8 cellular contexts compared by ENCODE assay signal in genomic region chrX:139932901-139933796, GRCh38. TPM values are rescaled to one million over a fixed set of nuclear protein-coding genes. Genes with fewer than 3 reads are reported as not detected.
DNase-seq lines count a peak whose midpoint lies in the region; ATAC-seq and TF ChIP-seq lines count a peak whose summit lies in the region.

ATP11C (minus strand) TSS chrX:139933053; CDS start chrX:139932042, 1,011 bp downstream.

- in situ Hi-C loops in Caki2 (cut with HindIII; ENCODE audit: low pct_unique_long_range_greater_than_20kb, low sequenced_read_pairs) = no loop called here

- DNase-seq in Caki2 (ENCODE audit: low read depth) (peak; percentile 74), HL-60 (ENCODE audit: low read depth in 1 of 2, low spot score in 1 of 2) (peak; percentile 66 to 87), Peyer's patch (peak; percentile 79 to 93 (median 86)), fibroblast of pulmonary artery (ENCODE audit: low read depth) (peak; percentile 86), nephron progenitor cell (peak; percentile 76)

- ATAC-seq in GM19463 (IDR thresholded peaks at IDR 0.05; ENCODE audit: unreplicated experiment) = peak; percentile 67
- peak; percentile 88 for ATAC-seq in activated T-helper 17 cell treated with anti-CD3 and anti-CD28 coated beads, Interleukin-2, amount 50 U/mL, for 72 hours (replicated peaks)

- H3K27ac ChIP-seq in HL-60 (replicated peaks) (peak within 1 kb of the TSS; percentile 94), Peyer's patch (peak within 1 kb of the TSS; percentile 93 to 100 (median 98))

- no peaks in the 10 kb centered on the region for H3K36me3 Mint-ChIP-seq in activated T-helper 17 cell treated with anti-CD3 and anti-CD28 coated beads, Interleukin-2, amount 50 U/mL, for 72 hours (ENCODE audit: low read depth)
- no peaks in the 10 kb centered on the region for H3K36me3 Mint-ChIP-seq in nephron progenitor cell (ENCODE audit: low read depth)
- peaks cover 4% of the 10 kb centered on the region for H3K36me3 Mint-ChIP-seq in stimulated activated naive CD8-positive, alpha-beta T cell treated with anti-CD3 and anti-CD28 coated beads, Interleukin-15, Interleukin-2, amounts not matched to agents 100 ng/mL and 50 ng/mL, for 24 hours (ENCODE audit: low read depth)

- no peaks in the 10 kb centered on the region for H3K4me1 ChIP-seq in Peyer's patch

- peak within 1 kb of the TSS; percentile 82 for H3K4me3 Mint-ChIP-seq in activated T-helper 17 cell treated with anti-CD3 and anti-CD28 coated beads, Interleukin-2, amount 50 U/mL, for 72 hours
- H3K4me3 Mint-ChIP-seq in nephron progenitor cell = peak within 1 kb of the TSS; percentile 90
- H3K4me3 Mint-ChIP-seq in stimulated activated naive CD8-positive, alpha-beta T cell treated with anti-CD3 and anti-CD28 coated beads, Interleukin-15, Interleukin-2, amounts not matched to agents 100 ng/mL and 50 ng/mL, for 24 hours = peak within 1 kb of the TSS; percentile 81

- peak; percentile 70 to 79 for TF ChIP-seq POLR2A in Peyer's patch (IDR thresholded peaks at IDR 0.05)

- no peaks in the 10 kb centered on the region for H3K27me3 Mint-ChIP-seq in activated T-helper 17 cell treated with anti-CD3 and anti-CD28 coated beads, Interleukin-2, amount 50 U/mL, for 72 hours
- peaks cover 8% of the 10 kb centered on the region for H3K27me3 Mint-ChIP-seq in nephron progenitor cell (ENCODE audit: low read depth, poor library complexity)
- H3K27me3 Mint-ChIP-seq in stimulated activated naive CD8-positive, alpha-beta T cell treated with anti-CD3 and anti-CD28 coated beads, Interleukin-15, Interleukin-2, amounts not matched to agents 100 ng/mL and 50 ng/mL, for 24 hours = no peaks in the 10 kb centered on the region

- TF ChIP-seq CTCF in HL-60 (IDR thresholded peaks at IDR 0.05; ENCODE audit: insufficient read depth, low read length) = no peak
- TF ChIP-seq CTCF in Peyer's patch (IDR thresholded peaks at IDR 0.05) = no peak
- TF ChIP-seq CTCF in fibroblast of pulmonary artery (IDR thresholded peaks at IDR 0.05; ENCODE audit: low read length, missing control alignments) = no peak
- TF ChIP-seq CTCF in nephron progenitor cell (IDR thresholded peaks at IDR 0.05) = no peak

- peak within 1 kb of the TSS; percentile 43 for H3K27ac Mint-ChIP-seq in activated T-helper 17 cell treated with anti-CD3 and anti-CD28 coated beads, Interleukin-2, amount 50 U/mL, for 72 hours
- H3K27ac Mint-ChIP-seq in nephron progenitor cell = peak within 1 kb of the TSS; percentile 99
- peak within 1 kb of the TSS; percentile 89 for H3K27ac Mint-ChIP-seq in stimulated activated naive CD8-positive, alpha-beta T cell treated with anti-CD3 and anti-CD28 coated beads, Interleukin-15, Interleukin-2, amounts not matched to agents 100 ng/mL and 50 ng/mL, for 24 hours

- no peaks in the 10 kb centered on the region for H3K9me3 Mint-ChIP-seq in activated T-helper 17 cell treated with anti-CD3 and anti-CD28 coated beads, Interleukin-2, amount 50 U/mL, for 72 hours
- peaks cover 34% of the 10 kb centered on the region for H3K9me3 Mint-ChIP-seq in nephron progenitor cell
- no peaks in the 10 kb centered on the region for H3K9me3 Mint-ChIP-seq in stimulated activated naive CD8-positive, alpha-beta T cell treated with anti-CD3 and anti-CD28 coated beads, Interleukin-15, Interleukin-2, amounts not matched to agents 100 ng/mL and 50 ng/mL, for 24 hours

- peaks cover 7% of the 10 kb centered on the region for H3K4me1 Mint-ChIP-seq in activated T-helper 17 cell treated with anti-CD3 and anti-CD28 coated beads, Interleukin-2, amount 50 U/mL, for 72 hours
- peaks cover 40% of the 10 kb centered on the region for H3K4me1 Mint-ChIP-seq in nephron progenitor cell
- peaks cover 22% of the 10 kb centered on the region for H3K4me1 Mint-ChIP-seq in stimulated activated naive CD8-positive, alpha-beta T cell treated with anti-CD3 and anti-CD28 coated beads, Interleukin-15, Interleukin-2, amounts not matched to agents 100 ng/mL and 50 ng/mL, for 24 hours (ENCODE audit: low read depth)

- H3K4me3 ChIP-seq in HL-60 (replicated peaks; ENCODE audit: insufficient read depth, low read length) (peak within 1 kb of the TSS; percentile 56), Peyer's patch (peak within 1 kb of the TSS; percentile 63 to 93 (median 80)), fibroblast of pulmonary artery (replicated peaks; ENCODE audit: low read depth, low read length) (peak within 1 kb of the TSS; percentile 74)

- H3K9me3 ChIP-seq in Peyer's patch = no peaks in the 10 kb centered on the region

- no peaks in the 10 kb centered on the region for H3K27me3 ChIP-seq in HL-60 (ENCODE audit: insufficient read depth, poor library complexity, severe bottlenecking)
- no peaks in the 10 kb centered on the region for H3K27me3 ChIP-seq in Peyer's patch

- H3K36me3 ChIP-seq in Peyer's patch = no peaks in the 10 kb centered on the region

RNA-seq across cellular contexts. Expression of gene ATP11C, which starts in this region (rescaled TPM):
- total RNA-seq in Caki2 (2014; rRNA removed; shearing (Covaris generic); ENCODE audit: low replicate concordance) = 15.1 and 19.0 TPM in 2 replicates
- 10 to 100 TPM in 2 of 4 donors, 1 to 10 TPM in 2; 8.9 to 46.2 (median 13.1) TPM for total RNA-seq in Peyer's patch
- 1 to 10 TPM; 9.2 to 9.4 TPM for total RNA-seq in activated T-helper 17 cell treated with anti-CD3 and anti-CD28 coated beads, Interleukin-2, amount 50 U/mL, for 72 hours

Comparison
In these comparisons a context has a peak if more than half of its experiments do, and no peak if none do; other contexts are left out.
1. Peak in every context shown above with its lines: DNase-seq, ATAC-seq, H3K4me3 ChIP-seq and H3K27ac ChIP-seq.
2. H3K27ac Mint-ChIP-seq: peak in every context shown above with its lines; median percentile 99 in nephron progenitor cell; 89 in stimulated activated naive CD8-positive, alpha-beta T cell treated with anti-CD3 and anti-CD28 coated beads, Interleukin-15, Interleukin-2, amounts not matched to agents 100 ng/mL and 50 ng/mL, for 24 hours; 43 in activated T-helper 17 cell treated with anti-CD3 and anti-CD28 coated beads, Interleukin-2, amount 50 U/mL, for 72 hours.